ENCODE assay signal across 9 cellular contexts in genomic region chr1:110555807-110556470, GRCh38. TPM values are rescaled to one million over a fixed set of nuclear protein-coding genes. Genes with fewer than 3 reads are reported as not detected.
DNase-seq lines count a peak whose midpoint lies in the region; ATAC-seq, FAIRE-seq and TF ChIP-seq lines count a peak whose summit lies in the region.
"Had no signal": no experiment of that assay in that cellular context is flagged by ENCODE, and none has a peak within 500 bp of the region (broad histone marks: within the 10 kb centered on the region; RNA-seq: fewer than 3 reads in every experiment).

No MANE protein-coding gene starts in this region.

- H3K14ac ChIP-seq in trophoblast cell (ENCODE audit: low read length), result no peak overlapping the region

- H3K79me1 ChIP-seq in trophoblast cell (ENCODE audit: low read length), result no peaks in the 10 kb centered on the region

- DNase-seq in COLO829 (ENCODE audit: low spot score) (peak; percentile 47), Peyer's patch (no peak), Right ventricle myocardium superior (peak; percentile 80), trophoblast cell (no peak), GM12892 (ENCODE audit: insufficient read length) (no peak), NCI-H2029 (lab: John Stamatoyannopoulos, UW) (no peak), activated gamma-delta T cell (lab: John Stamatoyannopoulos, UW) (no peak)
- DNase-seq in CD8-positive, alpha-beta memory T cell, result no peak
- DNase-seq: NCI-H187 had no signal

- peak overlapping the region in 2 of 7 donors; percentile 4 to 24 for H3K4me3 Mint-ChIP-seq in CD8-positive, alpha-beta memory T cell

- H4K8ac ChIP-seq in trophoblast cell (ENCODE audit: low read depth, low read length), result no peak overlapping the region

- H3K36me3 Mint-ChIP-seq in CD8-positive, alpha-beta memory T cell, result no peaks in the 10 kb centered on the region

- CTCF ChIA-PET in CD8-positive, alpha-beta memory T cell (lab: Charles Lee), result interaction anchor here (0.6 to 3.3 kb wide), 24 partner anchors 8 to 274 kb away, joined by 3 to 22 read pairs (median 4); partner anchors contain the start of gene KCNA2

- no peak overlapping the region for H3K18ac ChIP-seq in trophoblast cell (ENCODE audit: low read length)

- H3K36me3 ChIP-seq in Peyer's patch (no peaks in the 10 kb centered on the region), trophoblast cell (ENCODE audit: control insufficient read depth in 1 of 2, insufficient read depth in 2 of 2, low read length in 2 of 2) (no peaks in the 10 kb centered on the region)
- H3K36me3 ChIP-seq in CD8-positive, alpha-beta memory T cell (ENCODE audit: insufficient read depth, low read length), result no peaks in the 10 kb centered on the region

- H2BK5ac ChIP-seq in trophoblast cell (ENCODE audit: low read depth, low read length, poor library complexity), result no peak overlapping the region

- peak overlapping the region; percentile 16 for H3K9ac ChIP-seq in trophoblast cell (ENCODE audit: low read length)

- TF ChIP-seq POLR2A in Peyer's patch (IDR thresholded peaks at IDR 0.05), result no peak
- TF ChIP-seq POLR2A in GM12892 (IDR thresholded peaks at IDR 0.05; ENCODE audit: low read depth, low read length), result no peak

- peak overlapping the region; percentile 81 for H3K4me2 ChIP-seq in trophoblast cell (ENCODE audit: low read length)

- H2BK12ac ChIP-seq in trophoblast cell (ENCODE audit: low read length), result no peak overlapping the region

- WGBS in trophoblast cell (ENCODE audit: extremely low coverage, insufficient coverage, insufficient read length), result no CpG with 5 or more reads among the region's 11 CpGs

- ATAC-seq in Right ventricle myocardium superior (ENCODE audit: poor library complexity), result peak; percentile 81

- no peak for FAIRE-seq in GM12892 (lab: Jason Lieb, UNC)

- no peak overlapping the region for H4K12ac ChIP-seq in trophoblast cell (ENCODE audit: low read depth, low read length)

- H3K27me3 ChIP-seq in Peyer's patch (peaks cover 0 to 5% of the 10 kb centered on the region in 2 donors), trophoblast cell (ENCODE audit: insufficient read depth, low read length) (peaks cover 11% of the 10 kb centered on the region)
- H3K27me3 ChIP-seq in CD8-positive, alpha-beta memory T cell (ENCODE audit: insufficient read depth, low read length, poor library complexity, severe bottlenecking), result peaks cover 23% of the 10 kb centered on the region

- H3K4me3 ChIP-seq in Peyer's patch, result peak overlapping the region in 3 of 4 donors; percentile 31 to 46 (median 44)
- H3K4me3 ChIP-seq in trophoblast cell (ENCODE audit: low read depth, low read length), result no peak overlapping the region
- H3K4me3 ChIP-seq in CD8-positive, alpha-beta memory T cell (ENCODE audit: low read length), result no peak overlapping the region

- H3K27ac Mint-ChIP-seq in CD8-positive, alpha-beta memory T cell, result no peak overlapping the region

- H3K9me3 Mint-ChIP-seq in CD8-positive, alpha-beta memory T cell, result no peaks in the 10 kb centered on the region

- no peak overlapping the region for H3K23ac ChIP-seq in trophoblast cell (ENCODE audit: low read length)

- H2AFZ ChIP-seq in trophoblast cell (ENCODE audit: insufficient read depth, low read length, poor library complexity), result peak overlapping the region; percentile 83

- H3K9me3 ChIP-seq in Peyer's patch (no peaks in the 10 kb centered on the region), trophoblast cell (ENCODE audit: insufficient read depth, low read depth, low read length) (peaks cover 5% of the 10 kb centered on the region)
- H3K9me3 ChIP-seq in CD8-positive, alpha-beta memory T cell (ENCODE audit: low read length), result no peaks in the 10 kb centered on the region

- intact Hi-C loops in Right ventricle myocardium superior (cut with DNase I), result loop anchor here (2.0 kb wide), 1 partner anchor 61 kb away; no protein-coding TSS in a partner anchor

- H4K91ac ChIP-seq in trophoblast cell (ENCODE audit: low read depth, low read length), result no peak overlapping the region

- peaks cover 0 to 4% (median 0%) of the 10 kb centered on the region in 4 donors for H3K4me1 ChIP-seq in Peyer's patch
- peaks cover 0 to 4% of the 10 kb centered on the region in 2 experiments for H3K4me1 ChIP-seq in trophoblast cell (ENCODE audit: control insufficient read depth in 1 of 2, insufficient read depth in 2 of 2, low read length in 2 of 2)
- H3K4me1 ChIP-seq in CD8-positive, alpha-beta memory T cell (ENCODE audit: insufficient read depth, low read length), result no peaks in the 10 kb centered on the region

- H3K27ac ChIP-seq in Peyer's patch, result no peak overlapping the region
- no peak overlapping the region for H3K27ac ChIP-seq in trophoblast cell (ENCODE audit: low read depth, low read length)
- H3K27ac ChIP-seq in CD8-positive, alpha-beta memory T cell (ENCODE audit: low read depth, low read length), result no peak overlapping the region

- H3K4ac ChIP-seq in trophoblast cell (ENCODE audit: low read depth, low read length), result no peak overlapping the region

- TF ChIP-seq CTCF in Peyer's patch (IDR thresholded peaks at IDR 0.05), result no peak

- peaks cover 28 to 58% of the 10 kb centered on the region in 2 donors for H3K27me3 Mint-ChIP-seq in CD8-positive, alpha-beta memory T cell

- H2AK5ac ChIP-seq in trophoblast cell (ENCODE audit: low read length), result no peak overlapping the region

- POLR2A ChIA-PET in CD8-positive, alpha-beta memory T cell (lab: Charles Lee), result no interaction called here

- H2BK120ac ChIP-seq in trophoblast cell (ENCODE audit: insufficient read depth, low read length, poor library complexity), result no peak overlapping the region

- no peaks in the 10 kb centered on the region for H3K79me2 ChIP-seq in trophoblast cell (ENCODE audit: control insufficient read depth, insufficient read depth, low read length, poor library complexity)

- peaks cover 0 to 4% (median 2%) of the 10 kb centered on the region in 3 donors for H3K4me1 Mint-ChIP-seq in CD8-positive, alpha-beta memory T cell

RNA-seq across cellular contexts. Expression of gene KCNA10, which starts 37.0 kb away (rescaled TPM):
- total RNA-seq in Peyer's patch (not detected), Right ventricle myocardium superior (not detected)
- not detected in 2 replicates for polyA plus RNA-seq in trophoblast cell (2013)
- not detected for polyA plus RNA-seq in GM12892 (2012; ENCODE audit: missing spikeins)
- total RNA-seq in CD8-positive, alpha-beta memory T cell, result not detected
- not detected for polyA plus RNA-seq in CD8-positive, alpha-beta memory T cell

RNA-seq across cellular contexts. Expression of gene KCNA2, which starts 50.2 kb away (rescaled TPM):
- total RNA-seq in Peyer's patch (under 1 TPM in 2 of 4 donors, not detected in 2; 0.38 to 0.40 TPM), Right ventricle myocardium superior (0.70 TPM)
- polyA plus RNA-seq in trophoblast cell (2013), result not detected in 2 replicates
- 0.02 TPM for polyA plus RNA-seq in GM12892 (2012; ENCODE audit: missing spikeins)
- total RNA-seq in CD8-positive, alpha-beta memory T cell, result under 1 TPM; 0.24 to 0.35 TPM
- 0.16 TPM for polyA plus RNA-seq in CD8-positive, alpha-beta memory T cell

Comparison
In these comparisons a context has a peak if more than half of its experiments do, and no peak if none do; other contexts are left out.
1. DNase-seq: peak in COLO829 (single experiment) and Right ventricle myocardium superior (single experiment); none in Peyer's patch (0 of 3), trophoblast cell (0 of 2), GM12892 (single experiment), CD8-positive, alpha-beta memory T cell (0 of 5), NCI-H2029 (single experiment) and activated gamma-delta T cell (single experiment).
2. H3K4me3 ChIP-seq: peak in Peyer's patch (3 of 4); none in trophoblast cell (single experiment) and CD8-positive, alpha-beta memory T cell (single experiment).